ENCODE assay signal across 1 cellular context in genomic region chr14:92959761-92960680, GRCh38.
TF ChIP-seq lines count a peak whose summit lies in the region.

No MANE protein-coding gene starts in this region.

TF ChIP-seq in HCT116, 20 proteins besides CTCF, POLR2A, EP300 and RAD21 (continued from another document):
- TF ChIP-seq, protein P1, sequence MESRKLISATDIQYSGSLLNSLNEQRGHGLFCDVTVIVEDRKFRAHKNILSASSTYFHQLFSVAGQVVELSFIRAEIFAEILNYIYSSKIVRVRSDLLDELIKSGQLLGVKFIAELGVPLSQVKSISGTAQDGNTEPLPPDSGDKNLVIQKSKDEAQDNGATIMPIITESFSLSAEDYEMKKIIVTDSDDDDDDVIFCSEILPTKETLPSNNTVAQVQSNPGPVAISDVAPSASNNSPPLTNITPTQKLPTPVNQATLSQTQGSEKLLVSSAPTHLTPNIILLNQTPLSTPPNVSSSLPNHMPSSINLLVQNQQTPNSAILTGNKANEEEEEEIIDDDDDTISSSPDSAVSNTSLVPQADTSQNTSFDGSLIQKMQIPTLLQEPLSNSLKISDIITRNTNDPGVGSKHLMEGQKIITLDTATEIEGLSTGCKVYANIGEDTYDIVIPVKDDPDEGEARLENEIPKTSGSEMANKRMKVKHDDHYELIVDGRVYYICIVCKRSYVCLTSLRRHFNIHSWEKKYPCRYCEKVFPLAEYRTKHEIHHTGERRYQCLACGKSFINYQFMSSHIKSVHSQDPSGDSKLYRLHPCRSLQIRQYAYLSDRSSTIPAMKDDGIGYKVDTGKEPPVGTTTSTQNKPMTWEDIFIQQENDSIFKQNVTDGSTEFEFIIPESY (IDR thresholded peaks at IDR 0.05; ENCODE audit: extremely low read depth, insufficient replicate concordance, low read length) = no peak
- no peak for TF ChIP-seq CEBPB (IDR thresholded peaks at IDR 0.05; ENCODE audit: low read depth)
- TF ChIP-seq ZNF274 (IDR thresholded peaks at IDR 0.05; ENCODE audit: low read depth, low read length) = no peak
- TF ChIP-seq CBX3 (IDR thresholded peaks at IDR 0.05; ENCODE audit: low read depth) = no peak
- TF ChIP-seq EZH2 (IDR thresholded peaks at IDR 0.05) = no peak
- no peak for TF ChIP-seq EZH2phosphoT487 (IDR thresholded peaks at IDR 0.05; ENCODE audit: borderline replicate concordance)
- no peak for TF ChIP-seq MAX (IDR thresholded peaks at IDR 0.05)
- TF ChIP-seq ELF1 (IDR thresholded peaks at IDR 0.05; ENCODE audit: borderline replicate concordance, low read depth) = no peak
- TF ChIP-seq FOSL1 (IDR thresholded peaks at IDR 0.05; ENCODE audit: low read depth) = no peak
- TF ChIP-seq SRF (IDR thresholded peaks at IDR 0.05; ENCODE audit: low read depth) = no peak
- TF ChIP-seq SIN3A (IDR thresholded peaks at IDR 0.05; ENCODE audit: low read depth) = no peak
- TF ChIP-seq, protein P2, sequence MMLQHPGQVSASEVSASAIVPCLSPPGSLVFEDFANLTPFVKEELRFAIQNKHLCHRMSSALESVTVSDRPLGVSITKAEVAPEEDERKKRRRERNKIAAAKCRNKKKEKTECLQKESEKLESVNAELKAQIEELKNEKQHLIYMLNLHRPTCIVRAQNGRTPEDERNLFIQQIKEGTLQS (IDR thresholded peaks at IDR 0.05) = no peak
- TF ChIP-seq, protein P3, sequence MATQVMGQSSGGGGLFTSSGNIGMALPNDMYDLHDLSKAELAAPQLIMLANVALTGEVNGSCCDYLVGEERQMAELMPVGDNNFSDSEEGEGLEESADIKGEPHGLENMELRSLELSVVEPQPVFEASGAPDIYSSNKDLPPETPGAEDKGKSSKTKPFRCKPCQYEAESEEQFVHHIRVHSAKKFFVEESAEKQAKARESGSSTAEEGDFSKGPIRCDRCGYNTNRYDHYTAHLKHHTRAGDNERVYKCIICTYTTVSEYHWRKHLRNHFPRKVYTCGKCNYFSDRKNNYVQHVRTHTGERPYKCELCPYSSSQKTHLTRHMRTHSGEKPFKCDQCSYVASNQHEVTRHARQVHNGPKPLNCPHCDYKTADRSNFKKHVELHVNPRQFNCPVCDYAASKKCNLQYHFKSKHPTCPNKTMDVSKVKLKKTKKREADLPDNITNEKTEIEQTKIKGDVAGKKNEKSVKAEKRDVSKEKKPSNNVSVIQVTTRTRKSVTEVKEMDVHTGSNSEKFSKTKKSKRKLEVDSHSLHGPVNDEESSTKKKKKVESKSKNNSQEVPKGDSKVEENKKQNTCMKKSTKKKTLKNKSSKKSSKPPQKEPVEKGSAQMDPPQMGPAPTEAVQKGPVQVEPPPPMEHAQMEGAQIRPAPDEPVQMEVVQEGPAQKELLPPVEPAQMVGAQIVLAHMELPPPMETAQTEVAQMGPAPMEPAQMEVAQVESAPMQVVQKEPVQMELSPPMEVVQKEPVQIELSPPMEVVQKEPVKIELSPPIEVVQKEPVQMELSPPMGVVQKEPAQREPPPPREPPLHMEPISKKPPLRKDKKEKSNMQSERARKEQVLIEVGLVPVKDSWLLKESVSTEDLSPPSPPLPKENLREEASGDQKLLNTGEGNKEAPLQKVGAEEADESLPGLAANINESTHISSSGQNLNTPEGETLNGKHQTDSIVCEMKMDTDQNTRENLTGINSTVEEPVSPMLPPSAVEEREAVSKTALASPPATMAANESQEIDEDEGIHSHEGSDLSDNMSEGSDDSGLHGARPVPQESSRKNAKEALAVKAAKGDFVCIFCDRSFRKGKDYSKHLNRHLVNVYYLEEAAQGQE (IDR thresholded peaks at IDR 0.05; ENCODE audit: low read depth) = no peak
- TF ChIP-seq YY1 (IDR thresholded peaks at IDR 0.05; ENCODE audit: extremely low read depth, insufficient replicate concordance, low read depth, low read length) = no peak
- TF ChIP-seq ZFX (IDR thresholded peaks at IDR 0.05) = no peak
- no peak for TF ChIP-seq JUND (IDR thresholded peaks at IDR 0.05)
